Comparison of ENCODE assay signal across 22 cellular contexts in the genomic region with DNA sequence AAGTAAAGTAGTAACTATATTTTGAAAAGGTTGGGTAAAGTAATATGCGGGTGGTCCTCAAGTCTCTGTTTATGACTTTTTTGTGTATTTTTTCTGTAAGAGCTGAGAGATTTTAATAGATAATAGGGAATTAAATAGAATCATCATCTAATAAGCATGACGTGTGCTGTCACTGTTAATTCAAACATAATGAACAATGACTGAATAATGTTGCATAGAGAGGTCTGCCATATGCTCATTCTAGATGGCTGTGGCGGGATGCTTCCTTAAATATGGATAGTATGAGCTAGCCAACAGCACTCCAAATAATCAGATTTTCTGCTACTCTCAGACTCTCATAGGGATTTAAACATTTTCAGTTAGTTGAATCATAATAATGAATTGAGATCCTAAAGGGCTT.
DNase-seq lines count a peak whose midpoint lies in the region; ATAC-seq and TF ChIP-seq lines count a peak whose summit lies in the region.
"Had no signal": no experiment of that assay in that cellular context is flagged by ENCODE, and none has a peak within 500 bp of the region (broad histone marks: within the 10 kb centered on the region; RNA-seq: fewer than 3 reads in every experiment).

No MANE protein-coding gene starts in this region.

- H3K27ac Mint-ChIP-seq in activated T-cell treated with anti-CD3 and anti-CD28 coated beads, Interleukin-2, amount 50 U/mL, for 72 hours = peak overlapping the region; percentile 28
- peak overlapping the region; percentile 20 for H3K27ac Mint-ChIP-seq in glutamatergic neuron (ENCODE audit: unreplicated experiment)
- H3K27ac Mint-ChIP-seq: CD14-positive monocyte; CD4-positive, alpha-beta T cell had no signal

- intact Hi-C loops in left cardiac atrium (cut with DNase I) = no loop called here

- ATAC-seq in activated T-cell treated with anti-CD3 and anti-CD28 coated beads, Interleukin-2, amount 50 U/mL, for 72 hours (replicated peaks in 1 of 2) = no peak
- no peak for ATAC-seq in left cardiac atrium
- ATAC-seq: A549, GM12878 had no signal

- DNase-seq in NCI-H2171 treated with DMSO at 0.1 percent for 48 hours (lab: John Stamatoyannopoulos, UW) = peak; percentile 20
- no peak for DNase-seq in NCI-H2171 (lab: John Stamatoyannopoulos, UW)
- no peak for DNase-seq in activated T-cell treated with anti-CD3 and anti-CD28 coated beads, Interleukin-2, amount 50 U/mL, for 72 hours
- no peak for DNase-seq in activated T-cell treated with anti-CD3 and anti-CD28 coated beads, Interleukin-2, amount 50 U/mL, for 48 hours
- DNase-seq in glutamatergic neuron = no peak
- no peak for DNase-seq in left cardiac atrium
- DNase-seq: 8988T; ACHN; AML-193; BE2C; CD4-positive, alpha-beta T cell; CD8-positive, alpha-beta memory T cell; DMS 273 treated with DMSO at 0.1 percent for 48 hours; DMS79; EL; GDM1; GM23248; H7; HCEC 1CT had no signal

- peaks cover 2 to 3% of the 10 kb centered on the region in 2 donors for H3K9me3 Mint-ChIP-seq in activated T-cell treated with anti-CD3 and anti-CD28 coated beads, Interleukin-2, amount 50 U/mL, for 72 hours
- no peaks in the 10 kb centered on the region for H3K9me3 Mint-ChIP-seq in glutamatergic neuron (ENCODE audit: unreplicated experiment)
- H3K9me3 Mint-ChIP-seq: CD4-positive, alpha-beta T cell had no signal

- H3K36me3 Mint-ChIP-seq in activated T-cell treated with anti-CD3 and anti-CD28 coated beads, Interleukin-2, amount 50 U/mL, for 72 hours (ENCODE audit: insufficient read depth in 2 of 2) = no peaks in the 10 kb centered on the region
- no peaks in the 10 kb centered on the region for H3K36me3 Mint-ChIP-seq in glutamatergic neuron (ENCODE audit: unreplicated experiment)
- H3K36me3 Mint-ChIP-seq: CD14-positive monocyte; CD8-positive, alpha-beta memory T cell had no signal

- peaks cover 19% of the 10 kb centered on the region for H3K27me3 Mint-ChIP-seq in activated T-cell treated with anti-CD3 and anti-CD28 coated beads, Interleukin-2, amount 50 U/mL, for 72 hours (ENCODE audit: low read depth)
- H3K27me3 Mint-ChIP-seq in glutamatergic neuron (ENCODE audit: unreplicated experiment) = no peaks in the 10 kb centered on the region
- H3K27me3 Mint-ChIP-seq: CD4-positive, alpha-beta T cell; CD8-positive, alpha-beta memory T cell had no signal

- peaks cover 15% of the 10 kb centered on the region for H3K4me1 Mint-ChIP-seq in activated T-cell treated with anti-CD3 and anti-CD28 coated beads, Interleukin-2, amount 50 U/mL, for 72 hours (ENCODE audit: low read depth)
- no peaks in the 10 kb centered on the region for H3K4me1 Mint-ChIP-seq in glutamatergic neuron (ENCODE audit: low read depth, unreplicated experiment)
- H3K4me1 Mint-ChIP-seq: CD14-positive monocyte; CD8-positive, alpha-beta memory T cell had no signal

- no peak for TF ChIP-seq CTCF in glutamatergic neuron (IDR thresholded peaks at IDR 0.05; ENCODE audit: partially characterized antibody, unreplicated experiment)

- H3K4me3 Mint-ChIP-seq in activated T-cell treated with anti-CD3 and anti-CD28 coated beads, Interleukin-2, amount 50 U/mL, for 72 hours = no peak overlapping the region
- H3K4me3 Mint-ChIP-seq in glutamatergic neuron (ENCODE audit: unreplicated experiment) = no peak overlapping the region
- H3K4me3 Mint-ChIP-seq: CD14-positive monocyte; CD4-positive, alpha-beta T cell; CD8-positive, alpha-beta memory T cell had no signal
